Comparison of ENCODE assay signal across 1 cellular context in genomic region chr2:110729106-110729505, GRCh38.
TF ChIP-seq lines count a peak whose summit lies in the region.

No MANE protein-coding gene starts in this region.

TF ChIP-seq in K562, 482 proteins besides CTCF, POLR2A, EP300 and RAD21:
- TF ChIP-seq MXI1 (IDR thresholded peaks at IDR 0.05; ENCODE audit: low read depth, low read length) (no peak), TSC22D4 (tag; IDR thresholded peaks at IDR 0.05) (no peak), DDX20 (tag; IDR thresholded peaks at IDR 0.05; ENCODE audit: low read depth) (no peak), ELK3 (CRISPR knock-in tag; IDR thresholded peaks at IDR 0.05) (no peak), ZBTB43 (CRISPR knock-in tag; IDR thresholded peaks at IDR 0.05) (no peak), NFXL1 (CRISPR knock-in tag; IDR thresholded peaks at IDR 0.05) (no peak), MBD2 (IDR thresholded peaks at IDR 0.05; ENCODE audit: borderline replicate concordance, low read depth) (no peak), SAFB2 (IDR thresholded peaks at IDR 0.05; ENCODE audit: borderline replicate concordance, low read depth, low read length, severe bottlenecking) (no peak)
